Comparison of ENCODE assay signal across 13 cellular contexts in genomic region chr15:57516327-57517026, GRCh38.
"Had no signal": no experiment of that assay in that cellular context is flagged by ENCODE, and none has a peak within 500 bp of the region (broad histone marks: within the 10 kb centered on the region; RNA-seq: fewer than 3 reads in every experiment).

No MANE protein-coding gene starts in this region.

- H3K9me3 ChIP-seq: body of pancreas, right atrium auricular region, transverse colon had no signal

- DNase-seq: activated CD4-positive, CD25-positive, alpha-beta regulatory T cell; activated effector memory CD4-positive, alpha-beta T cell treated with Interleukin-2 at 50 U/mL for 16 hours; activated T-cell treated with anti-CD3 and anti-CD28 coated beads, Interleukin-2, amount 50 U/mL, for 1 hour; amniotic stem cell; body of pancreas; immature natural killer cell; posterior cingulate gyrus; small intestine; T-helper 2 cell; transverse colon had no signal

- H3K27me3 ChIP-seq: body of pancreas, right atrium auricular region, transverse colon had no signal

- FAIRE-seq: small intestine, TTC549 had no signal

- ATAC-seq: activated naive CD4-positive, alpha-beta T cell treated with anti-CD3 and anti-CD28 coated beads, Interleukin-2, amount 50 U/mL, for 72 hours; body of pancreas had no signal

- H3K36me3 ChIP-seq: right atrium auricular region, transverse colon had no signal

- H3K4me3 ChIP-seq: body of pancreas, right atrium auricular region, transverse colon had no signal

- H3K27ac ChIP-seq: body of pancreas, right atrium auricular region, transverse colon had no signal
